8 cellular contexts compared by ENCODE assay signal in the genomic region with DNA sequence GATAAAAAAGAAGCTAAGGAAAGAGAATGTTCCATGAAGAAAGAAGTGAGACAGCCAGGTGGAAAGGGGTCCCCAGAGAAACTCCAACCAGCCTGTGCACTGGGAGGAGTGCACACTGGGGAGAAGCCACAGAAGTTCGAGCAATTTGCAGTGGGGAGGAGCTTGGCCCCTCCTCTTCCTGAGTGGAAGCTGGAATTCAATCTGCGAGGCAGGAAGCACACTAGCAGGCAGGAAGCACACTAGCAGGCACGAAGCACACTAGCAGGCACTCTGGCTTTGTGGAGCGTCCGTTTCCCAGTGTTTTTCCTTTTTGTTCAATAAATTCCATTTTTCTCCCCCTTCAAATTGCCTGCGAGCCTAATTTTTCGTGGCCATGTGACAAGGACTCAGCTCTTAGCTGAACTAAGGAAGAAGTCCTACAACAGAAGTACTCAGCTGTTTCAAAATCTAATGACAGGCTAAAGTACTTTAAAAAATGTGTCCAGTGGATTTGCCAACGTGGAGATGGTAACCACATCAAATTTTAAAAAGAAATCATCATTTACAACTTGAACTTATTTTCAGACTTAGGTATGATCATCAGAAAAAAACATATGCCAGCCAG. TPM values are rescaled to one million over a fixed set of nuclear protein-coding genes. Genes with fewer than 3 reads are reported as not detected.
DNase-seq lines count a peak whose midpoint lies in the region; FAIRE-seq and TF ChIP-seq lines count a peak whose summit lies in the region.

No MANE protein-coding gene starts in this region.

- H3K27ac Mint-ChIP-seq in activated naive CD4-positive, alpha-beta T cell treated with anti-CD3 and anti-CD28 coated beads, Interleukin-2, amount 50 U/mL, for 24 hours, result peak overlapping the region; percentile 69
- H3K27ac Mint-ChIP-seq in activated naive CD4-positive, alpha-beta T cell treated with anti-CD3 and anti-CD28 coated beads for 36 hours, result no peak overlapping the region

- no peak for DNase-seq in activated naive CD4-positive, alpha-beta T cell treated with anti-CD3 and anti-CD28 coated beads for 36 hours
- DNase-seq in cardiac fibroblast (ENCODE audit: low read depth in 2 of 2), result peak; percentile 62 to 73
- peak; percentile 51 for DNase-seq in medulla oblongata (ENCODE audit: extremely low spot score)
- DNase-seq in urothelium cell line (ENCODE audit: low spot score), result no peak
- no peak for DNase-seq in 8988T
- DNase-seq in SHP77 treated with DMSO at 0.1 percent for 48 hours (lab: John Stamatoyannopoulos, UW), result no peak
- no peak for DNase-seq in germinal center (ENCODE audit: low spot score)

- peak; percentile 5 for FAIRE-seq in urothelium cell line (lab: Jason Lieb, UNC)

- no peak overlapping the region for H3K4me3 ChIP-seq in cardiac fibroblast (replicated peaks in 1 of 2; ENCODE audit: low read depth in 2 of 2, low read length in 2 of 2)

- intact Hi-C loops in activated naive CD4-positive, alpha-beta T cell treated with anti-CD3 and anti-CD28 coated beads for 36 hours (cut with micrococcal nuclease), result no loop called here

- H3K27me3 Mint-ChIP-seq in activated naive CD4-positive, alpha-beta T cell treated with anti-CD3 and anti-CD28 coated beads, Interleukin-2, amount 50 U/mL, for 24 hours, result no peaks in the 10 kb centered on the region
- no peaks in the 10 kb centered on the region for H3K27me3 Mint-ChIP-seq in activated naive CD4-positive, alpha-beta T cell treated with anti-CD3 and anti-CD28 coated beads for 36 hours (ENCODE audit: low read depth)

- peak overlapping the region; percentile 44 for H3K4me3 Mint-ChIP-seq in activated naive CD4-positive, alpha-beta T cell treated with anti-CD3 and anti-CD28 coated beads, Interleukin-2, amount 50 U/mL, for 24 hours
- H3K4me3 Mint-ChIP-seq in activated naive CD4-positive, alpha-beta T cell treated with anti-CD3 and anti-CD28 coated beads for 36 hours, result no peak overlapping the region

- peaks cover 12% of the 10 kb centered on the region for H3K4me1 Mint-ChIP-seq in activated naive CD4-positive, alpha-beta T cell treated with anti-CD3 and anti-CD28 coated beads, Interleukin-2, amount 50 U/mL, for 24 hours
- peaks cover 10% of the 10 kb centered on the region for H3K4me1 Mint-ChIP-seq in activated naive CD4-positive, alpha-beta T cell treated with anti-CD3 and anti-CD28 coated beads for 36 hours (ENCODE audit: low read depth)

- TF ChIP-seq CTCF in cardiac fibroblast (IDR thresholded peaks at IDR 0.05; ENCODE audit: low read depth, low read length), result no peak

- H3K9me3 Mint-ChIP-seq in activated naive CD4-positive, alpha-beta T cell treated with anti-CD3 and anti-CD28 coated beads, Interleukin-2, amount 50 U/mL, for 24 hours, result no peaks in the 10 kb centered on the region
- H3K9me3 Mint-ChIP-seq in activated naive CD4-positive, alpha-beta T cell treated with anti-CD3 and anti-CD28 coated beads for 36 hours, result no peaks in the 10 kb centered on the region

- CTCF ChIA-PET in activated naive CD4-positive, alpha-beta T cell treated with anti-CD3 and anti-CD28 coated beads for 36 hours (lab: Charles Lee), result interaction anchor here (0.6 to 0.7 kb wide), 2 partner anchors 10 to 296 kb away, joined by 3 read pairs; no protein-coding TSS in a partner anchor

- H3K36me3 Mint-ChIP-seq in activated naive CD4-positive, alpha-beta T cell treated with anti-CD3 and anti-CD28 coated beads, Interleukin-2, amount 50 U/mL, for 24 hours, result peaks cover 5% of the 10 kb centered on the region
- peaks cover 17% of the 10 kb centered on the region for H3K36me3 Mint-ChIP-seq in activated naive CD4-positive, alpha-beta T cell treated with anti-CD3 and anti-CD28 coated beads for 36 hours (ENCODE audit: low read depth)

RNA-seq across cellular contexts. Expression of gene SPIRE1, which starts 21.4 kb away (rescaled TPM):
- 1 to 10 TPM; 1.3 to 1.7 TPM for total RNA-seq in activated naive CD4-positive, alpha-beta T cell treated with anti-CD3 and anti-CD28 coated beads for 36 hours

RNA-seq across cellular contexts. Expression of gene CEP76, which starts 23.2 kb away (rescaled TPM):
- total RNA-seq in activated naive CD4-positive, alpha-beta T cell treated with anti-CD3 and anti-CD28 coated beads for 36 hours, result 10 to 100 TPM; 14.8 to 18.0 TPM

RNA-seq across cellular contexts. Expression of gene PSMG2, which starts 23.6 kb away (rescaled TPM):
- total RNA-seq in activated naive CD4-positive, alpha-beta T cell treated with anti-CD3 and anti-CD28 coated beads for 36 hours, result 100 to 1,000 TPM in 1 of 2 experiments, 10 to 100 TPM in 1; 99.2 to 107 TPM

Comparison
In these comparisons a context has a peak if more than half of its experiments do, and no peak if none do; other contexts are left out.
1. DNase-seq: peak in cardiac fibroblast (2 of 2) and medulla oblongata (single experiment); none in activated naive CD4-positive, alpha-beta T cell treated with anti-CD3 and anti-CD28 coated beads for 36 hours (single experiment), urothelium cell line (single experiment), 8988T (single experiment), SHP77 treated with DMSO at 0.1 percent for 48 hours (single experiment) and germinal center (single experiment).